ENCODE assay signal across 8 cellular contexts in genomic region chr11:60594998-60595637, GRCh38.
"Had no signal": no experiment of that assay in that cellular context is flagged by ENCODE, and none has a peak within 500 bp of the region (broad histone marks: within the 10 kb centered on the region; RNA-seq: fewer than 3 reads in every experiment).

No MANE protein-coding gene starts in this region.

- DNase-seq: activated CD4-positive, alpha-beta T cell treated with anti-CD3 and anti-CD28 coated beads, Interleukin-2, amount 10 ng/mL, durations not matched to agents 24 days and 14 days; activated naive CD4-positive, alpha-beta T cell treated with anti-CD3 and anti-CD28 coated beads, Interleukin-2, amount 10 ng/mL, durations not matched to agents 7 days and 5 days; hypothalamus; mucosa of descending colon had no signal

- ATAC-seq: mucosa of descending colon; natural killer cell treated with Interleukin-12 subunit alpha and Interleukin-12 subunit beta and Interleukin-15 and Interleukin-18, amount 100 ng/mL, for 72 hours; WTC11 had no signal

- H3K9me3 ChIP-seq: mucosa of descending colon had no signal

- H3K4me3 ChIP-seq: lung, mucosa of descending colon had no signal

- FAIRE-seq: urothelium cell line had no signal
